Comparison of ENCODE assay signal across 15 cellular contexts in the genomic region with DNA sequence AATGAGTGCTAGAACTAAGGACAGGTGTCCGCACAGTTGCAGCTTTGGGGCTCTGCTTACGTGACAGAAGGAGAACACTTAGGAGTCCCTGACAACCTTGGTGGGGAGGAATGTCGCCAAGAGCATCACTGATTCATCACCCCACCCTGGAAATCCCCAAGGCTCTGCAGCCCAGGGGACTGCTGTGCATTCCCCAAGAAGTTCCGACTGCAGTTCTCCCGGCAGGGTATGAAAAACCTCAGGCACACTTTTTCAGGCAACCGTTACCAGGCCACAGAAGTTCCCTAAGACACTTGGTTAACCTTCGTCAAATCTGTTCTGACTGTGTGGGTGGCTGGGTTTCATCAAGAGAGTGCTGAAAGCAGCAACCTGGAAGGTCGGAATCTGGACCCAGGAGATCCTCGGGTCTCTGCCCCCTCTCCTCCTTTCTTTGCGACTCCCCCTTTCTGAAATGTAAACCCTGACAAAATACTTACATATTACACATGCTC.
DNase-seq lines count a peak whose midpoint lies in the region; ATAC-seq and TF ChIP-seq lines count a peak whose summit lies in the region.
"Had no signal": no experiment of that assay in that cellular context is flagged by ENCODE, and none has a peak within 500 bp of the region (broad histone marks: within the 10 kb centered on the region; RNA-seq: fewer than 3 reads in every experiment).

No MANE protein-coding gene starts in this region.

- H3K9me3 ChIP-seq in heart right ventricle = no peaks in the 10 kb centered on the region
- H3K9me3 ChIP-seq in ovary = no peaks in the 10 kb centered on the region
- H3K9me3 ChIP-seq: Peyer's patch had no signal

- no peak for TF ChIP-seq POLR2A in ovary (IDR thresholded peaks at IDR 0.05)

- 51 to 53% methylated on average over 10 of the region's 10 CpGs for WGBS in heart right ventricle, 2 donors
- WGBS in ovary, 3 donors = 61 to 69% (median 65%) methylated on average over 10 of the region's 10 CpGs

- peaks cover 4% of the 10 kb centered on the region for H3K27me3 Mint-ChIP-seq in activated T-helper 1 cell treated with anti-CD3 and anti-CD28 coated beads, Interleukin-12 subunit alpha, Interleukin-12 subunit beta, Interleukin-2, Interleukin-4 antibody, amounts not matched to agents 30 ng/mL and 10 ng/mL and 1 ng/mL, durations not matched to agents 14 hours and 24 hours and 36 hours (ENCODE audit: insufficient read depth)
- H3K27me3 Mint-ChIP-seq: activated naive CD8-positive, alpha-beta T cell treated with anti-CD3 and anti-CD28 coated beads, Interleukin-2, amount 10 ng/mL, durations not matched to agents 7 days and 5 days; dendritic cell treated with granulocyte-macrophage colony-stimulating factor and Interleukin-4, amounts not matched to agents 40 ng/mL and 50 ng/mL, for 4 days had no signal

- intact Hi-C loops in activated T-helper 1 cell treated with anti-CD3 and anti-CD28 coated beads, Interleukin-12 subunit alpha, Interleukin-12 subunit beta, Interleukin-2, Interleukin-4 antibody, amounts not matched to agents 30 ng/mL and 10 ng/mL and 1 ng/mL, durations not matched to agents 14 hours and 24 hours and 36 hours (cut with micrococcal nuclease) = loop anchor here (2.0 to 5.0 kb wide), 3 partner anchors 103 to 398 kb away; a partner anchor contains a TSS
- intact Hi-C loops in heart right ventricle (cut with DNase I) = no loop called here
- intact Hi-C loops in ovary (cut with DNase I) = no loop called here

- H3K4me1 Mint-ChIP-seq in activated T-helper 1 cell treated with anti-CD3 and anti-CD28 coated beads, Interleukin-12 subunit alpha, Interleukin-12 subunit beta, Interleukin-2, Interleukin-4 antibody, amounts not matched to agents 30 ng/mL and 10 ng/mL and 1 ng/mL, durations not matched to agents 14 hours and 24 hours and 36 hours (ENCODE audit: low read depth) = peaks cover 47% of the 10 kb centered on the region

- H3K4me3 ChIP-seq in heart right ventricle (no peak overlapping the region), ovary (no peak overlapping the region)
- H3K4me3 ChIP-seq: Peyer's patch had no signal

- peak; percentile 13 for DNase-seq in stimulated activated naive CD4-positive, alpha-beta T cell treated with Interleukin-2 at 50 U/mL for 16 hours (lab: John Stamatoyannopoulos, UW)
- no peak for DNase-seq in stimulated activated naive CD4-positive, alpha-beta T cell (lab: John Stamatoyannopoulos, UW)
- peak; percentile 9 for DNase-seq in activated T-helper 1 cell treated with anti-CD3 and anti-CD28 coated beads, Interleukin-12 subunit alpha, Interleukin-12 subunit beta, Interleukin-2, Interleukin-4 antibody, amounts not matched to agents 30 ng/mL and 10 ng/mL and 1 ng/mL, durations not matched to agents 14 hours and 24 hours and 36 hours (ENCODE audit: low spot score)
- DNase-seq in mesenteric fat pad (ENCODE audit: low spot score) (no peak), heart right ventricle (no peak), ovary (no peak)
- DNase-seq: activated naive CD8-positive, alpha-beta T cell treated with anti-CD3 and anti-CD28 coated beads, Interleukin-2, amount 10 ng/mL, durations not matched to agents 7 days and 5 days; foreskin fibroblast; islet precursor cell; Peyer's patch had no signal

- ATAC-seq in HG03025 (IDR thresholded peaks at IDR 0.05; ENCODE audit: low FRiP score, unreplicated experiment) = peak; percentile 48
- ATAC-seq in heart right ventricle = no peak
- no peak for ATAC-seq in esophagus mucosa

- H3K36me3 ChIP-seq in heart right ventricle = no peaks in the 10 kb centered on the region
- no peaks in the 10 kb centered on the region for H3K36me3 ChIP-seq in ovary
- H3K36me3 ChIP-seq: Peyer's patch had no signal

- no peak for TF ChIP-seq CTCF in heart right ventricle (IDR thresholded peaks at IDR 0.05)
- TF ChIP-seq CTCF in ovary (IDR thresholded peaks at IDR 0.05) = no peak

- H3K27ac ChIP-seq in heart right ventricle = no peak overlapping the region
- no peak overlapping the region for H3K27ac ChIP-seq in ovary
- H3K27ac ChIP-seq: Peyer's patch had no signal

- H3K9me3 Mint-ChIP-seq in activated T-helper 1 cell treated with anti-CD3 and anti-CD28 coated beads, Interleukin-12 subunit alpha, Interleukin-12 subunit beta, Interleukin-2, Interleukin-4 antibody, amounts not matched to agents 30 ng/mL and 10 ng/mL and 1 ng/mL, durations not matched to agents 14 hours and 24 hours and 36 hours = peaks cover 4% of the 10 kb centered on the region
- H3K9me3 Mint-ChIP-seq: CD14-positive monocyte; dendritic cell treated with granulocyte-macrophage colony-stimulating factor and Interleukin-4, amounts not matched to agents 40 ng/mL and 50 ng/mL, for 4 days; nephron had no signal

- H3K27me3 ChIP-seq in heart right ventricle (peaks cover 0 to 8% (median 0%) of the 10 kb centered on the region in 7 donors), ovary (no peaks in the 10 kb centered on the region)
- H3K27me3 ChIP-seq: Peyer's patch had no signal

- no peaks in the 10 kb centered on the region for H3K4me1 ChIP-seq in heart right ventricle
- no peaks in the 10 kb centered on the region for H3K4me1 ChIP-seq in ovary (ENCODE audit: insufficient read depth)
- H3K4me1 ChIP-seq: Peyer's patch had no signal

- H3K27ac Mint-ChIP-seq in activated T-helper 1 cell treated with anti-CD3 and anti-CD28 coated beads, Interleukin-12 subunit alpha, Interleukin-12 subunit beta, Interleukin-2, Interleukin-4 antibody, amounts not matched to agents 30 ng/mL and 10 ng/mL and 1 ng/mL, durations not matched to agents 14 hours and 24 hours and 36 hours = peak overlapping the region; percentile 73
- H3K27ac Mint-ChIP-seq: nephron had no signal

- H3K4me3 Mint-ChIP-seq in activated T-helper 1 cell treated with anti-CD3 and anti-CD28 coated beads, Interleukin-12 subunit alpha, Interleukin-12 subunit beta, Interleukin-2, Interleukin-4 antibody, amounts not matched to agents 30 ng/mL and 10 ng/mL and 1 ng/mL, durations not matched to agents 14 hours and 24 hours and 36 hours = no peak overlapping the region
- H3K4me3 Mint-ChIP-seq: activated naive CD8-positive, alpha-beta T cell treated with anti-CD3 and anti-CD28 coated beads, Interleukin-2, amount 10 ng/mL, durations not matched to agents 7 days and 5 days; dendritic cell treated with granulocyte-macrophage colony-stimulating factor and Interleukin-4, amounts not matched to agents 40 ng/mL and 50 ng/mL, for 4 days; nephron had no signal

- no peak for TF ChIP-seq EP300 in ovary (IDR thresholded peaks at IDR 0.05)

- H3K36me3 Mint-ChIP-seq in activated T-helper 1 cell treated with anti-CD3 and anti-CD28 coated beads, Interleukin-12 subunit alpha, Interleukin-12 subunit beta, Interleukin-2, Interleukin-4 antibody, amounts not matched to agents 30 ng/mL and 10 ng/mL and 1 ng/mL, durations not matched to agents 14 hours and 24 hours and 36 hours (ENCODE audit: low read depth) = peaks cover 4% of the 10 kb centered on the region
- H3K36me3 Mint-ChIP-seq: CD14-positive monocyte had no signal

Comparison
In these comparisons a context has a peak if more than half of its experiments do, and no peak if none do; other contexts are left out.
1. DNase-seq: peak in stimulated activated naive CD4-positive, alpha-beta T cell treated with Interleukin-2 at 50 U/mL for 16 hours (single experiment) and activated T-helper 1 cell treated with anti-CD3 and anti-CD28 coated beads, Interleukin-12 subunit alpha, Interleukin-12 subunit beta, Interleukin-2, Interleukin-4 antibody, amounts not matched to agents 30 ng/mL and 10 ng/mL and 1 ng/mL, durations not matched to agents 14 hours and 24 hours and 36 hours (single experiment); none in stimulated activated naive CD4-positive, alpha-beta T cell (0 of 6), mesenteric fat pad (single experiment), heart right ventricle (0 of 2) and ovary (0 of 5).